1 cellular context compared by ENCODE assay signal in the genomic region with DNA sequence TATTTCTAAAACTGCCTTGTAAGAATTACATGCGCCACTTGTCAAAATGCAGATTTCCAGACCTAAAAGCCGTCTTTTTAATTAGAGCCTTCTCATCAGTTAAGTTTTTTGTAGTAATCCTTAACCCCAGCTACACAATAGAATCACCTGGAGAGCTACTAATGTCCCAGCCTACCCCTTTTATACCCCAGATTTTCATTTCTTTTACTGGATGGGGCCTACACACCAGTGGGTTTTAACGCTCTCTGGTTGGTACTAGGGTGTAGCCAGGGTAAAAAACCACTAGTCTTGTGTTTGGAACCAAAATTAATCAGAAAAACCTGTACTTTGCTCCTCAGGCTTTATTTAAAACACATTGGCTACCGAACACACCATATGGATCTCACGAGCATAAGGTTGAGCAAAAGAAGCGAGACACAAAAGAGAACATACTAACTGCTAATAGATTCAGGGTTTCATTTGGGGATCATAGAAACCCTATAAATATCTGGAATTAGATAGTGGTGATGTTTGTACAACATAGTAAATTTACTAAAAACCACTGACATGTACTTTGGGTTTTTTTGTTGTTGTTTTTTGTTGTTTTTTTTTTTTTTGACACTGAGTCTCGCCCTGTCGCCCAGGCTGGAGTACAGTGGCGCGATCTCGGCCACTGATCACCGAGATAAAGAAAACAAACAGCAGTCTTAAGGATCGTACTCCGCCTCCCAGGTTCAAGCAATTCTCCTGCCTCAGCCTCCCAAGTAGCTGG.
TF ChIP-seq lines count a peak whose summit lies in the region.

No MANE protein-coding gene starts in this region.

TF ChIP-seq in HepG2, 621 proteins besides CTCF, POLR2A, EP300 and RAD21:
- TF ChIP-seq BORCS8-MEF2B (CRISPR knock-in tag; IDR thresholded peaks at IDR 0.05) (no peak), MEIS1 (CRISPR knock-in tag; IDR thresholded peaks at IDR 0.05; ENCODE audit: borderline replicate concordance) (no peak), EED (CRISPR knock-in tag; IDR thresholded peaks at IDR 0.05) (no peak), ZNF567 (CRISPR knock-in tag; IDR thresholded peaks at IDR 0.05; ENCODE audit: borderline replicate concordance) (no peak), ATRX (CRISPR knock-in tag; IDR thresholded peaks at IDR 0.05; ENCODE audit: borderline replicate concordance) (no peak), POLR2AphosphoS2 (IDR thresholded peaks at IDR 0.05; ENCODE audit: low read depth, low read length) (no peak), PRPF4 (IDR thresholded peaks at IDR 0.05; ENCODE audit: low read depth, low read length, poor library complexity, severe bottlenecking) (no peak), PAX8 (CRISPR knock-in tag; IDR thresholded peaks at IDR 0.05; ENCODE audit: borderline replicate concordance) (no peak), MTA1 (CRISPR knock-in tag; IDR thresholded peaks at IDR 0.05; ENCODE audit: borderline replicate concordance) (no peak), NR1H2 (CRISPR knock-in tag; IDR thresholded peaks at IDR 0.05; ENCODE audit: borderline replicate concordance, low read depth) (no peak)
- TF ChIP-seq, protein P1, sequence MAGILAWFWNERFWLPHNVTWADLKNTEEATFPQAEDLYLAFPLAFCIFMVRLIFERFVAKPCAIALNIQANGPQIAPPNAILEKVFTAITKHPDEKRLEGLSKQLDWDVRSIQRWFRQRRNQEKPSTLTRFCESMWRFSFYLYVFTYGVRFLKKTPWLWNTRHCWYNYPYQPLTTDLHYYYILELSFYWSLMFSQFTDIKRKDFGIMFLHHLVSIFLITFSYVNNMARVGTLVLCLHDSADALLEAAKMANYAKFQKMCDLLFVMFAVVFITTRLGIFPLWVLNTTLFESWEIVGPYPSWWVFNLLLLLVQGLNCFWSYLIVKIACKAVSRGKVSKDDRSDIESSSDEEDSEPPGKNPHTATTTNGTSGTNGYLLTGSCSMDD (CRISPR knock-in tag; IDR thresholded peaks at IDR 0.05), result no peak
- TF ChIP-seq, protein P2, sequence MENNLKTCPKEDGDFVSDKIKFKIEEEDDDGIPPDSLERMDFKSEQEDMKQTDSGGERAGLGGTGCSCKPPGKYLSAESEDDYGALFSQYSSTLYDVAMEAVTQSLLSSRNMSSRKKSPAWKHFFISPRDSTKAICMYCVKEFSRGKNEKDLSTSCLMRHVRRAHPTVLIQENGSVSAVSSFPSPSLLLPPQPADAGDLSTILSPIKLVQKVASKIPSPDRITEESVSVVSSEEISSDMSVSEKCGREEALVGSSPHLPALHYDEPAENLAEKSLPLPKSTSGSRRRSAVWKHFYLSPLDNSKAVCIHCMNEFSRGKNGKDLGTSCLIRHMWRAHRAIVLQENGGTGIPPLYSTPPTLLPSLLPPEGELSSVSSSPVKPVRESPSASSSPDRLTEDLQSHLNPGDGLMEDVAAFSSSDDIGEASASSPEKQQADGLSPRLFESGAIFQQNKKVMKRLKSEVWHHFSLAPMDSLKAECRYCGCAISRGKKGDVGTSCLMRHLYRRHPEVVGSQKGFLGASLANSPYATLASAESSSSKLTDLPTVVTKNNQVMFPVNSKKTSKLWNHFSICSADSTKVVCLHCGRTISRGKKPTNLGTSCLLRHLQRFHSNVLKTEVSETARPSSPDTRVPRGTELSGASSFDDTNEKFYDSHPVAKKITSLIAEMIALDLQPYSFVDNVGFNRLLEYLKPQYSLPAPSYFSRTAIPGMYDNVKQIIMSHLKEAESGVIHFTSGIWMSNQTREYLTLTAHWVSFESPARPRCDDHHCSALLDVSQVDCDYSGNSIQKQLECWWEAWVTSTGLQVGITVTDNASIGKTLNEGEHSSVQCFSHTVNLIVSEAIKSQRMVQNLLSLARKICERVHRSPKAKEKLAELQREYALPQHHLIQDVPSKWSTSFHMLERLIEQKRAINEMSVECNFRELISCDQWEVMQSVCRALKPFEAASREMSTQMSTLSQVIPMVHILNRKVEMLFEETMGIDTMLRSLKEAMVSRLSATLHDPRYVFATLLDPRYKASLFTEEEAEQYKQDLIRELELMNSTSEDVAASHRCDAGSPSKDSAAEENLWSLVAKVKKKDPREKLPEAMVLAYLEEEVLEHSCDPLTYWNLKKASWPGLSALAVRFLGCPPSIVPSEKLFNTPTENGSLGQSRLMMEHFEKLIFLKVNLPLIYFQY (CRISPR knock-in tag; IDR thresholded peaks at IDR 0.05; ENCODE audit: borderline replicate concordance), result no peak
- TF ChIP-seq, protein P3, sequence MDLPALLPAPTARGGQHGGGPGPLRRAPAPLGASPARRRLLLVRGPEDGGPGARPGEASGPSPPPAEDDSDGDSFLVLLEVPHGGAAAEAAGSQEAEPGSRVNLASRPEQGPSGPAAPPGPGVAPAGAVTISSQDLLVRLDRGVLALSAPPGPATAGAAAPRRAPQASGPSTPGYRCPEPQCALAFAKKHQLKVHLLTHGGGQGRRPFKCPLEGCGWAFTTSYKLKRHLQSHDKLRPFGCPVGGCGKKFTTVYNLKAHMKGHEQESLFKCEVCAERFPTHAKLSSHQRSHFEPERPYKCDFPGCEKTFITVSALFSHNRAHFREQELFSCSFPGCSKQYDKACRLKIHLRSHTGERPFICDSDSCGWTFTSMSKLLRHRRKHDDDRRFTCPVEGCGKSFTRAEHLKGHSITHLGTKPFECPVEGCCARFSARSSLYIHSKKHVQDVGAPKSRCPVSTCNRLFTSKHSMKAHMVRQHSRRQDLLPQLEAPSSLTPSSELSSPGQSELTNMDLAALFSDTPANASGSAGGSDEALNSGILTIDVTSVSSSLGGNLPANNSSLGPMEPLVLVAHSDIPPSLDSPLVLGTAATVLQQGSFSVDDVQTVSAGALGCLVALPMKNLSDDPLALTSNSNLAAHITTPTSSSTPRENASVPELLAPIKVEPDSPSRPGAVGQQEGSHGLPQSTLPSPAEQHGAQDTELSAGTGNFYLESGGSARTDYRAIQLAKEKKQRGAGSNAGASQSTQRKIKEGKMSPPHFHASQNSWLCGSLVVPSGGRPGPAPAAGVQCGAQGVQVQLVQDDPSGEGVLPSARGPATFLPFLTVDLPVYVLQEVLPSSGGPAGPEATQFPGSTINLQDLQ (CRISPR knock-in tag; IDR thresholded peaks at IDR 0.05), result no peak
